Comparison of ENCODE assay signal across 10 cellular contexts in the genomic region with DNA sequence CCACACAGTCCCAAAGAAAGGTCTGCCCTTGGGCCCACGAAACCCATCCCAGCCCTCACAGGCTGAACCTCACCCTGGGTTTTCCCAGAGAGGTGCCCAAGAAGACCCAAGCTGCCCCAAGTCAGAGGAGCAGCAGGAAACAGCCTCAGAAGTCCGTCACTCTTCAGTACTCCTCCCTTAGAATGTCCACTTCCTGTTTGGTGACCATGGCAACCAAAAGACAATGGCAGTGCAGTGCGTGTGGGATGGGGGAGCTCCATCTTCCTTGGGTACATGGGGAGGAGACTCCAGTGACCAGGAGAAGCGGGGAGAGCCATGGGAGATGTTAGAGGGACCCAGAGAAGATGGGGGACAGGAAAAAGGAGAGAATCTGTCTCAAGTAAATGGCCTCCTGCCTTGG. TPM values are rescaled to one million over a fixed set of nuclear protein-coding genes. Genes with fewer than 3 reads are reported as not detected.
DNase-seq lines count a peak whose midpoint lies in the region; ATAC-seq and TF ChIP-seq lines count a peak whose summit lies in the region.
"Had no signal": no experiment of that assay in that cellular context is flagged by ENCODE, and none has a peak within 500 bp of the region (broad histone marks: within the 10 kb centered on the region; RNA-seq: fewer than 3 reads in every experiment).

No MANE protein-coding gene starts in this region.

- WGBS in mesodermal cell (ENCODE audit: insufficient coverage in 2 of 2), 2 experiments, result 71 to 78% methylated on average over 1 to 3 of the region's 4 CpGs

- no TSS peak for BruUV-seq in Caco-2 (replicated peaks; lab: Mats Ljungman, UMichigan)

- H3K4me1 ChIP-seq in Caco-2, result no peaks in the 10 kb centered on the region; the same call in 1 of the 2 replicates
- no peaks in the 10 kb centered on the region for H3K4me1 ChIP-seq in mesodermal cell (ENCODE audit: control insufficient read depth, insufficient read depth, low read length, poor library complexity, severe bottlenecking)

- H3K27me3 Mint-ChIP-seq in Caco-2 (ENCODE audit: insufficient read depth, unreplicated experiment) (peaks cover 4% of the 10 kb centered on the region), IgD-negative memory B cell (peaks cover 2% of the 10 kb centered on the region)

- H3K9me3 Mint-ChIP-seq in Caco-2 (ENCODE audit: unreplicated experiment) (no peaks in the 10 kb centered on the region), IgD-negative memory B cell (no peaks in the 10 kb centered on the region)

- H3K4me1 Mint-ChIP-seq in Caco-2 (ENCODE audit: low read depth, unreplicated experiment), result peaks cover 9% of the 10 kb centered on the region
- H3K4me1 Mint-ChIP-seq in IgD-negative memory B cell, result peaks cover 26 to 37% (median 29%) of the 10 kb centered on the region in 3 donors

- intact Hi-C loops in Caco-2 (cut with micrococcal nuclease; ENCODE audit: unreplicated experiment), result no loop called here

- CTCF ChIA-PET in Caco-2 (lab: Charles Lee), result no interaction called here

- H3K27me3 ChIP-seq in Caco-2 (replicated peaks; ENCODE audit: control insufficient read depth, insufficient read depth, low read length), result no peaks in the 10 kb centered on the region
- no peaks in the 10 kb centered on the region for H3K27me3 ChIP-seq in brain microvascular endothelial cell (replicated peaks)

- no peak for DNase-seq in Caco-2
- peak; percentile 70 for DNase-seq in brain microvascular endothelial cell
- DNase-seq in HuH-7 (ENCODE audit: low spot score), result no peak
- no peak for DNase-seq in caudate nucleus (lab: John Stamatoyannopoulos, UW)
- no peak for DNase-seq in D341Med (ENCODE audit: low spot score)
- DNase-seq: activated T-cell treated with anti-CD3 and anti-CD28 coated beads, Interleukin-2, amount 50 U/mL, for 1 hour had no signal

- H3K4me3 Mint-ChIP-seq in Caco-2 (ENCODE audit: unreplicated experiment), result no peak overlapping the region
- peak overlapping the region in 1 of 4 donors; percentile 67 for H3K4me3 Mint-ChIP-seq in IgD-negative memory B cell

- H3K9me3 ChIP-seq in Caco-2, result no peaks in the 10 kb centered on the region
- no peaks in the 10 kb centered on the region for H3K9me3 ChIP-seq in mesodermal cell (ENCODE audit: control insufficient read depth, low read length)

- TF ChIP-seq CTCF in Caco-2 (IDR thresholded peaks at IDR 0.05; ENCODE audit: insufficient read depth in 1 of 2, low read depth in 1 of 2, low read length in 1 of 2, severe bottlenecking in 1 of 2, unreplicated experiment in 1 of 2), result no peak
- TF ChIP-seq CTCF in brain microvascular endothelial cell (IDR thresholded peaks at IDR 0.05; ENCODE audit: low read depth, low read length, missing control alignments), result no peak

- ATAC-seq in GM19328 (IDR thresholded peaks at IDR 0.05; ENCODE audit: unreplicated experiment), result no peak

- in situ Hi-C loops in brain microvascular endothelial cell (cut with HindIII; ENCODE audit: low pct_ligation_motif_present, low sequenced_read_pairs), result no loop called here

- peak overlapping the region; percentile 8 for H3K27ac Mint-ChIP-seq in Caco-2 (ENCODE audit: unreplicated experiment)
- peak overlapping the region in 2 of 3 donors; percentile 60 to 90 for H3K27ac Mint-ChIP-seq in IgD-negative memory B cell

- peak overlapping the region; percentile 24 for H3K27ac ChIP-seq in brain microvascular endothelial cell
- peak overlapping the region; percentile 67 for H3K27ac ChIP-seq in mesodermal cell (ENCODE audit: low read depth, low read length, severe bottlenecking)
- H3K27ac ChIP-seq in caudate nucleus (ENCODE audit: low read depth, low read length), result no peak overlapping the region

- H3K36me3 ChIP-seq in Caco-2 (ENCODE audit: control insufficient read depth, insufficient read depth, low read length) (no peaks in the 10 kb centered on the region), brain microvascular endothelial cell (replicated peaks) (no peaks in the 10 kb centered on the region), mesodermal cell (ENCODE audit: control insufficient read depth, insufficient read depth, low read length) (no peaks in the 10 kb centered on the region)

- POLR2A ChIA-PET in Caco-2 (lab: Charles Lee), result no interaction called here

- H3K36me3 Mint-ChIP-seq in Caco-2 (ENCODE audit: insufficient read depth, unreplicated experiment) (no peaks in the 10 kb centered on the region), IgD-negative memory B cell (peaks cover 7% of the 10 kb centered on the region)

- no peak overlapping the region for H3K4me3 ChIP-seq in Caco-2 (ENCODE audit: low read depth, low read length)
- no peak overlapping the region for H3K4me3 ChIP-seq in brain microvascular endothelial cell (ENCODE audit: low read depth, low read length)
- no peak overlapping the region for H3K4me3 ChIP-seq in mesodermal cell (ENCODE audit: extremely low read depth, insufficient read depth, low read length, poor library complexity, severe bottlenecking)

RNA-seq across cellular contexts. Expression of a gene that starts 11.3 kb away (rescaled TPM):
- 0.23 and 0.44 TPM in 2 replicates for total RNA-seq in Caco-2 (2022)
- polyA plus RNA-seq in IgD-negative memory B cell, result 37.0 TPM
- polyA plus RNA-seq in mesodermal cell (2013, experiment 1 of 2), result 1.1 TPM
- polyA plus RNA-seq in mesodermal cell (2013, experiment 2 of 2), result 0.30 TPM

RNA-seq across cellular contexts. Expression of a gene that starts 24.5 kb away (rescaled TPM):
- not detected in 2 replicates for total RNA-seq in Caco-2 (2022)
- polyA plus RNA-seq in IgD-negative memory B cell, result 0.33 TPM
- polyA plus RNA-seq in mesodermal cell (2013, experiment 1 of 2), result 6.6 TPM
- 6.6 TPM for polyA plus RNA-seq in mesodermal cell (2013, experiment 2 of 2)
- total RNA-seq: MCF 10A had no signal
